ENCODE assay signal across 22 cellular contexts in the genomic region with DNA sequence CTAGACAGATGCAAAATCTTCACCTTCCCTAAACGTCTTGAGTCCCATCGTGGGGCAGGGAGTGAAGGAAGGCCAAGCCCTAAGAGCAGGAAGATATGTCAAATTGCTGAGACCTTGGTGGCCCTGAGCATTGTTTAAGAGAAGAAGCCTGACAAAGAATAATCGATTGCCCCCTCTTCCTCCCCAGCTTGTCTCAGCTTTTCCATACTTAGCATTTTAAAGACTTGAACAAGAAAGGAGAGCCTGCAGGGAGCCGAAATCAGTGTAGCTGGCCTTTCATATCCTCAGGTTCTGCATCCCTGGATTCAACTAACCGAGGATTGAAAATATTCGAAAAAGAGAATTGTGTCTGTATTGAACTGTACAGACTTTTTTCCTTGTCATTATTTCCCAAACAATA.
"Had no signal": no experiment of that assay in that cellular context is flagged by ENCODE, and none has a peak within 500 bp of the region (broad histone marks: within the 10 kb centered on the region; RNA-seq: fewer than 3 reads in every experiment).

No MANE protein-coding gene starts in this region.

- H3K36me3 Mint-ChIP-seq: activated naive CD8-positive, alpha-beta T cell treated with anti-CD3 and anti-CD28 coated beads, Interleukin-2, amount 10 ng/mL, durations not matched to agents 7 days and 5 days; stimulated activated memory B cell treated with anti-CD40 and anti-IgM and Interleukin-4, amounts not matched to agents 10 μg/mL and 1 μg/mL and 100 μg/mL, for 72 hours; T-cell had no signal

- H3K4me1 Mint-ChIP-seq: activated naive CD8-positive, alpha-beta T cell treated with anti-CD3 and anti-CD28 coated beads, Interleukin-2, amount 10 ng/mL, durations not matched to agents 7 days and 5 days; nephron progenitor cell; stimulated activated memory B cell treated with anti-CD40 and anti-IgM and Interleukin-4, amounts not matched to agents 10 μg/mL and 1 μg/mL and 100 μg/mL, for 72 hours; T-cell had no signal

- DNase-seq: activated CD8-positive, alpha-beta memory T cell treated with anti-CD3 and anti-CD28 coated beads, Interleukin-2, amount 50 U/mL, for 48 hours; activated naive CD4-positive, alpha-beta T cell treated with anti-CD3 and anti-CD28 coated beads for 36 hours; activated naive CD8-positive, alpha-beta T cell treated with anti-CD3 and anti-CD28 coated beads, Interleukin-2, amount 10 ng/mL, durations not matched to agents 7 days and 5 days; activated T-cell treated with anti-CD3 and anti-CD28 coated beads, Interleukin-2, amount 50 U/mL, for 48 hours; amniotic stem cell; cortex of kidney; gastrocnemius medialis; hippocampal formation; left ventricle myocardium superior; nephron progenitor cell; occipital lobe; posterior cingulate gyrus; small intestine; stimulated activated CD4-positive, alpha-beta T cell treated with anti-CD3 and anti-CD28 coated beads, Interleukin-15, amount 100 ng/mL, for 24 hours; stomach; T-cell; transverse colon; uterus had no signal

- H3K27ac Mint-ChIP-seq: activated naive CD4-positive, alpha-beta T cell treated with anti-CD3 and anti-CD28 coated beads for 36 hours; activated naive CD8-positive, alpha-beta T cell treated with anti-CD3 and anti-CD28 coated beads, Interleukin-2, amount 10 ng/mL, durations not matched to agents 7 days and 5 days; nephron progenitor cell; stimulated activated memory B cell treated with anti-CD40 and anti-IgM and Interleukin-4, amounts not matched to agents 10 μg/mL and 1 μg/mL and 100 μg/mL, for 72 hours; T-cell; T-helper 2 cell treated with Interferon-gamma antibody and Interleukin-4, amounts not matched to agents 5 μg/mL and 100 μg/mL, for 36 hours had no signal

- ATAC-seq: gastrocnemius medialis; left ventricle myocardium superior; sciatic nerve; stimulated activated memory B cell treated with anti-CD40 and anti-IgM and Interleukin-4, amounts not matched to agents 10 μg/mL and 1 μg/mL and 100 μg/mL, for 72 hours; T-cell had no signal

- H3K36me3 ChIP-seq: cardiac muscle cell, gastrocnemius medialis, stomach, transverse colon, uterus had no signal

- H3K27me3 Mint-ChIP-seq: T-cell had no signal

- H3K9me3 ChIP-seq: gastrocnemius medialis, transverse colon, uterus had no signal

- H3K9me3 Mint-ChIP-seq: activated naive CD4-positive, alpha-beta T cell treated with anti-CD3 and anti-CD28 coated beads for 36 hours had no signal

- H3K27ac ChIP-seq: cardiac muscle cell, gastrocnemius medialis, stomach, transverse colon, uterus had no signal

- H3K4me3 Mint-ChIP-seq: activated naive CD4-positive, alpha-beta T cell treated with anti-CD3 and anti-CD28 coated beads for 36 hours; activated naive CD8-positive, alpha-beta T cell treated with anti-CD3 and anti-CD28 coated beads, Interleukin-2, amount 10 ng/mL, durations not matched to agents 7 days and 5 days; nephron progenitor cell; stimulated activated memory B cell treated with anti-CD40 and anti-IgM and Interleukin-4, amounts not matched to agents 10 μg/mL and 1 μg/mL and 100 μg/mL, for 72 hours; T-cell; T-helper 2 cell treated with Interferon-gamma antibody and Interleukin-4, amounts not matched to agents 5 μg/mL and 100 μg/mL, for 36 hours had no signal

- H3K4me3 ChIP-seq: cardiac muscle cell, gastrocnemius medialis, stomach, transverse colon, uterus had no signal

- H3K27me3 ChIP-seq: cardiac muscle cell, gastrocnemius medialis, stomach, transverse colon, uterus had no signal

- H3K4me1 ChIP-seq: gastrocnemius medialis, stomach, transverse colon, uterus had no signal
